In genomic region chr11:47162426-47162825, GRCh38 we compare ENCODE assay signal across 20 cellular contexts. TPM values are rescaled to one million over a fixed set of nuclear protein-coding genes. Genes with fewer than 3 reads are reported as not detected.
DNase-seq lines count a peak whose midpoint lies in the region; ATAC-seq and TF ChIP-seq lines count a peak whose summit lies in the region.
"Had no signal": no experiment of that assay in that cellular context is flagged by ENCODE, and none has a peak within 500 bp of the region (broad histone marks: within the 10 kb centered on the region; RNA-seq: fewer than 3 reads in every experiment).

No MANE protein-coding gene starts in this region.

- H3K9me3 ChIP-seq in breast epithelium (no peaks in the 10 kb centered on the region), mammary epithelial cell (replicated peaks; ENCODE audit: insufficient read depth, low read length) (no peaks in the 10 kb centered on the region), IMR-90 (ENCODE audit: control insufficient read depth, insufficient read depth, low read length) (no peaks in the 10 kb centered on the region)

- H3K4me1 Mint-ChIP-seq in effector memory CD8-positive, alpha-beta T cell (ENCODE audit: low read depth in 2 of 2), result peaks cover 0 to 5% of the 10 kb centered on the region in 2 donors
- H3K4me1 Mint-ChIP-seq in stimulated activated effector memory CD8-positive, alpha-beta T cell treated with anti-CD3 and anti-CD28 coated beads, Interleukin-12 subunit alpha, Interleukin-12 subunit beta, amount 100 ng/mL, for 72 hours, result no peaks in the 10 kb centered on the region

- H3K14ac ChIP-seq in IMR-90 (replicated peaks; ENCODE audit: low read depth, low read length), result no peak overlapping the region

- no peaks in the 10 kb centered on the region for H3K9me1 ChIP-seq in IMR-90 (ENCODE audit: insufficient read depth, low read length)

- intact Hi-C loops in breast epithelium (cut with DNase I; ENCODE audit: low total_unique reads), result loop anchor here (10.0 kb wide), 1 partner anchor 1068 kb away; no protein-coding TSS in a partner anchor
- intact Hi-C loops in mammary epithelial cell (cut with micrococcal nuclease), result no loop called here
- intact Hi-C loops in IMR-90 (cut with micrococcal nuclease), result no loop called here

- H3K79me1 ChIP-seq in IMR-90 (ENCODE audit: low read depth in 1 of 2, low read length in 2 of 2), result peaks cover 0 to 35% of the 10 kb centered on the region in 2 experiments; a peak in 3 of 4 replicates

- H4K91ac ChIP-seq in IMR-90 (ENCODE audit: insufficient read depth, low read depth, low read length), result no peak overlapping the region

- in situ Hi-C loops in mammary epithelial cell (cut with MboI; ENCODE audit: low sequenced_read_pairs in 2 of 2), result loop anchor here in 1 of 2 donors (5.0 kb wide), 1 partner anchor 275 kb away; no protein-coding TSS in a partner anchor
- in situ Hi-C loops in IMR-90 (cut with MboI; ENCODE audit: low sequenced_read_pairs), result no loop called here

- no peak for TF ChIP-seq CTCF in breast epithelium (IDR thresholded peaks at IDR 0.05)
- TF ChIP-seq CTCF in mammary epithelial cell (conservative IDR thresholded peaks at IDR 0.05 in 1 of 2, IDR thresholded peaks at IDR 0.05 in 1 of 2; ENCODE audit: extremely low read depth in 1 of 2, insufficient read depth in 1 of 2, low read depth in 1 of 2, low read length in 2 of 2), result no peak
- TF ChIP-seq CTCF in IMR-90 (conservative IDR thresholded peaks at IDR 0.05; ENCODE audit: low read depth, low read length), result no peak

- no peak overlapping the region for H4K5ac ChIP-seq in IMR-90 (ENCODE audit: low read depth, low read length)

- 55% methylated on average over 5 of the region's 5 CpGs for WGBS in mammary epithelial cell (ENCODE audit: low coverage, missing lambda C conversion rate)
- 83% methylated on average over 1 of the region's 5 CpGs; no CpG with 5 or more reads in 1 of the 2 experiments for WGBS in IMR-90 (ENCODE audit: extremely low coverage in 2 of 2, insufficient read length in 1 of 2), 2 experiments

- H2AK5ac ChIP-seq in IMR-90 (ENCODE audit: low read depth, low read length), result no peak overlapping the region; the same call in 1 of the 2 replicates

- peaks cover 60% of the 10 kb centered on the region for H3K36me3 Mint-ChIP-seq in effector memory CD8-positive, alpha-beta T cell (ENCODE audit: insufficient read depth)
- peaks cover 57% of the 10 kb centered on the region for H3K36me3 Mint-ChIP-seq in stimulated activated effector memory CD8-positive, alpha-beta T cell treated with anti-CD3 and anti-CD28 coated beads, Interleukin-12 subunit alpha, Interleukin-12 subunit beta, amount 100 ng/mL, for 72 hours

- no peak overlapping the region for H3K9ac ChIP-seq in mammary epithelial cell (ENCODE audit: insufficient read depth, low read length)
- no peak overlapping the region for H3K9ac ChIP-seq in IMR-90 (ENCODE audit: low read depth, low read length)

- H3K23ac ChIP-seq in IMR-90 (ENCODE audit: low read depth, low read length), result no peak overlapping the region

- POLR2A ChIA-PET in IMR-90 (lab: Charles Lee; ENCODE audit: unreplicated experiment), result interaction anchor here (1.1 kb wide), 1 partner anchor 10 kb away, joined by 6 read pairs; no protein-coding TSS in a partner anchor

- H3K27me3 ChIP-seq in breast epithelium (no peaks in the 10 kb centered on the region), mammary epithelial cell (ENCODE audit: insufficient read depth, low read length) (no peaks in the 10 kb centered on the region), IMR-90 (ENCODE audit: control insufficient read depth, insufficient read depth, low read length) (no peaks in the 10 kb centered on the region)

- H3K4me2 ChIP-seq in mammary epithelial cell (ENCODE audit: insufficient read depth, low read depth, low read length) (no peak overlapping the region), IMR-90 (ENCODE audit: low read depth, low read length) (no peak overlapping the region)

- H2AFZ ChIP-seq in mammary epithelial cell (ENCODE audit: low read depth, low read length), result no peak overlapping the region
- peak overlapping the region; percentile 27 for H2AFZ ChIP-seq in IMR-90 (replicated peaks; ENCODE audit: low read length, poor library complexity)

- no peak overlapping the region for H2BK5ac ChIP-seq in IMR-90 (ENCODE audit: low read depth, low read length, poor library complexity, severe bottlenecking)

- no peak overlapping the region for H2BK15ac ChIP-seq in IMR-90 (ENCODE audit: low read depth, low read length)

- no TSS peak for BruUV-seq in mammary epithelial cell (replicated peaks; lab: Mats Ljungman, UMichigan)
- no TSS peak for BruUV-seq in IMR-90 (replicated peaks; lab: Mats Ljungman, UMichigan)

- TF ChIP-seq POLR2A in breast epithelium (IDR thresholded peaks at IDR 0.05) (no peak), IMR-90 (IDR thresholded peaks at IDR 0.05; ENCODE audit: low read depth, low read length) (no peak)

- H3K27ac ChIP-seq in breast epithelium (peak overlapping the region; percentile 25 to 43), mammary epithelial cell (ENCODE audit: insufficient read depth, low read depth, low read length) (no peak overlapping the region), IMR-90 (ENCODE audit: insufficient read depth, low read length) (no peak overlapping the region)

- no peak overlapping the region for H3K4me3 ChIP-seq in breast epithelium
- no peak overlapping the region for H3K4me3 ChIP-seq in mammary epithelial cell (replicated peaks in 1 of 3; ENCODE audit: insufficient read depth in 1 of 3, low read depth in 2 of 3, low read length in 3 of 3)
- no peak overlapping the region for H3K4me3 ChIP-seq in IMR-90 (ENCODE audit: insufficient read depth, low read depth, low read length)

- H3K9me3 Mint-ChIP-seq in effector memory CD8-positive, alpha-beta T cell, result no peaks in the 10 kb centered on the region
- H3K9me3 Mint-ChIP-seq in stimulated activated effector memory CD8-positive, alpha-beta T cell treated with anti-CD3 and anti-CD28 coated beads, Interleukin-12 subunit alpha, Interleukin-12 subunit beta, amount 100 ng/mL, for 72 hours, result no peaks in the 10 kb centered on the region
- H3K9me3 Mint-ChIP-seq: CD8-positive, alpha-beta T cell had no signal

- ATAC-seq in IMR-90 (ENCODE audit: low read depth), result no peak
- ATAC-seq in effector memory CD8-positive, alpha-beta T cell (replicated peaks), result no peak
- ATAC-seq in stimulated activated effector memory CD8-positive, alpha-beta T cell treated with anti-CD3 and anti-CD28 coated beads, Interleukin-12 subunit alpha, Interleukin-12 subunit beta, amount 100 ng/mL, for 72 hours, result no peak
- ATAC-seq: CD8-positive, alpha-beta T cell had no signal

- no peaks in the 10 kb centered on the region for H3K4me1 ChIP-seq in breast epithelium
- H3K4me1 ChIP-seq in mammary epithelial cell (ENCODE audit: insufficient read depth, low read length), result no peaks in the 10 kb centered on the region
- no peaks in the 10 kb centered on the region for H3K4me1 ChIP-seq in IMR-90 (ENCODE audit: control insufficient read depth, insufficient read depth, low read length)

- no peak overlapping the region for H3K4me3 Mint-ChIP-seq in effector memory CD8-positive, alpha-beta T cell
- H3K4me3 Mint-ChIP-seq in stimulated activated effector memory CD8-positive, alpha-beta T cell treated with anti-CD3 and anti-CD28 coated beads, Interleukin-12 subunit alpha, Interleukin-12 subunit beta, amount 100 ng/mL, for 72 hours, result no peak overlapping the region
- H3K4me3 Mint-ChIP-seq: CD8-positive, alpha-beta T cell had no signal

- CTCF ChIA-PET in mammary epithelial cell (lab: Charles Lee; ENCODE audit: low non-redundant PET), result no interaction called here
- CTCF ChIA-PET in IMR-90 (lab: Yijun Ruan, JAX), result no interaction called here

- dilution Hi-C loops in mammary epithelial cell (cut with HindIII; ENCODE audit: low sequenced_read_pairs) (loop anchor here (25.0 kb wide), 1 partner anchor 250 kb away; the partner anchor contains the start of gene LRP4), IMR-90 (cut with HindIII; ENCODE audit: low sequenced_read_pairs, unreplicated experiment) (no loop called here)

- H3K27me3 Mint-ChIP-seq in effector memory CD8-positive, alpha-beta T cell, result no peaks in the 10 kb centered on the region

- no peak overlapping the region for H3K56ac ChIP-seq in IMR-90 (ENCODE audit: extremely low read depth, insufficient read depth, low read length)

- H3K18ac ChIP-seq in IMR-90 (ENCODE audit: low read depth, low read length), result no peak overlapping the region

- H3K36me3 ChIP-seq in breast epithelium, result peaks cover 11% of the 10 kb centered on the region
- peaks cover 8% of the 10 kb centered on the region for H3K36me3 ChIP-seq in mammary epithelial cell (ENCODE audit: insufficient read depth, low read length)
- peaks cover 34% of the 10 kb centered on the region for H3K36me3 ChIP-seq in IMR-90 (ENCODE audit: control insufficient read depth, insufficient read depth, low read length)

- TF ChIP-seq RAD21 in IMR-90 (IDR thresholded peaks at IDR 0.05; ENCODE audit: low read length), result no peak

- no peaks in the 10 kb centered on the region for H3K79me2 ChIP-seq in mammary epithelial cell (ENCODE audit: insufficient read depth, low read length)

- no peak overlapping the region for H2BK20ac ChIP-seq in IMR-90 (ENCODE audit: low read depth, low read length)

- H2BK120ac ChIP-seq in IMR-90 (ENCODE audit: low read depth, low read length), result no peak overlapping the region

- DNase-seq in breast epithelium (ENCODE audit: low spot score in 2 of 2) (no peak), mammary epithelial cell (no peak), IMR-90 (no peak), SHP77 (lab: John Stamatoyannopoulos, UW) (no peak), NCI-H446 treated with DMSO at 0.1 percent for 48 hours (lab: John Stamatoyannopoulos, UW) (no peak)
- no peak for DNase-seq in effector memory CD8-positive, alpha-beta T cell
- no peak for DNase-seq in stimulated activated effector memory CD8-positive, alpha-beta T cell treated with anti-CD3 and anti-CD28 coated beads, Interleukin-12 subunit alpha, Interleukin-12 subunit beta, amount 100 ng/mL, for 72 hours (ENCODE audit: low spot score in 2 of 2)
- no peak for DNase-seq in stimulated activated CD4-positive, alpha-beta T cell treated with anti-CD3 and anti-CD28 coated beads, Interleukin-4, amount 100 ng/mL, for 4 hours
- DNase-seq: AML-193; C1 segment of cervical spinal cord; CD8-positive, alpha-beta T cell; DMS153; HCEC 1CT; NCI-H1105; NCI-H2029 treated with DMSO at 0.1 percent for 48 hours; NCI-H226; NCI-H524; NCI-H774; OCI-M1; Right ventricle myocardium superior had no signal

- no peak overlapping the region for H3K4ac ChIP-seq in IMR-90 (ENCODE audit: low read depth, low read length)

- H4K20me1 ChIP-seq in mammary epithelial cell (ENCODE audit: insufficient read depth, low read length) (no peaks in the 10 kb centered on the region), IMR-90 (ENCODE audit: insufficient read depth, low read length) (peaks cover 30% of the 10 kb centered on the region)

- peak overlapping the region; percentile 36 to 57 for H3K27ac Mint-ChIP-seq in effector memory CD8-positive, alpha-beta T cell
- peak overlapping the region; percentile 43 for H3K27ac Mint-ChIP-seq in stimulated activated effector memory CD8-positive, alpha-beta T cell treated with anti-CD3 and anti-CD28 coated beads, Interleukin-12 subunit alpha, Interleukin-12 subunit beta, amount 100 ng/mL, for 72 hours
- H3K27ac Mint-ChIP-seq: CD8-positive, alpha-beta T cell had no signal

- no peak overlapping the region for H4K8ac ChIP-seq in IMR-90 (ENCODE audit: low read depth in 2 of 2, low read length in 2 of 2)

- no peak overlapping the region for H2AK9ac ChIP-seq in IMR-90 (replicated peaks; ENCODE audit: low read depth, low read length, poor library complexity)

RNA-seq across cellular contexts. Expression of gene ARFGAP2, which starts 14.3 kb away (rescaled TPM):
- total RNA-seq in breast epithelium (100 to 1,000 TPM; 139 to 183 (median 175) TPM), mammary epithelial cell (100 to 1,000 TPM in 1 of 2 donors, 10 to 100 TPM in 1; 83.0 to 120 TPM), IMR-90 (2012; rRNA removed) (87.8 and 114 TPM in 2 replicates)
- polyA plus RNA-seq in mammary epithelial cell (87.5 TPM), IMR-90 (2012; rRNA removed) (35.1 and 54.7 TPM in 2 replicates)
- polyA minus RNA-seq in mammary epithelial cell, result 107 TPM
- polyA plus RNA-seq in IMR-90 (2012; cell fraction: cytosol; rRNA removed), result 39.1 and 42.9 TPM in 2 replicates
- 145 and 146 TPM in 2 replicates for polyA plus RNA-seq in IMR-90 (2012; cell fraction: nucleus; rRNA removed; ENCODE audit: low replicate concordance)

RNA-seq across cellular contexts. Expression of gene PACSIN3, which starts 23.8 kb away (rescaled TPM):
- total RNA-seq in breast epithelium, result 10 to 100 TPM in 2 of 3 donors, 1 to 10 TPM in 1; 9.9 to 47.3 (median 33.1) TPM
- 10 to 100 TPM; 20.7 to 53.4 TPM for total RNA-seq in mammary epithelial cell
- 39.5 TPM for polyA plus RNA-seq in mammary epithelial cell
- 32.1 TPM for polyA minus RNA-seq in mammary epithelial cell
- total RNA-seq in IMR-90 (2012; rRNA removed), result 18.9 and 19.2 TPM in 2 replicates
- 21.1 and 24.5 TPM in 2 replicates for polyA plus RNA-seq in IMR-90 (2012; rRNA removed)
- polyA plus RNA-seq in IMR-90 (2012; cell fraction: cytosol; rRNA removed), result 30.8 and 31.9 TPM in 2 replicates
- polyA plus RNA-seq in IMR-90 (2012; cell fraction: nucleus; rRNA removed; ENCODE audit: low replicate concordance), result 22.7 and 43.7 TPM in 2 replicates
- total RNA-seq: CD8-positive, alpha-beta T cell had no signal

RNA-seq across cellular contexts. Expression of gene DDB2, which starts 52.3 kb away (rescaled TPM):
- 10 to 100 TPM; 31.2 to 44.5 (median 39.3) TPM for total RNA-seq in breast epithelium
- 100 to 1,000 TPM in 1 of 2 donors, 10 to 100 TPM in 1; 43.0 to 101 TPM for total RNA-seq in mammary epithelial cell
- 94.6 TPM for polyA plus RNA-seq in mammary epithelial cell
- polyA minus RNA-seq in mammary epithelial cell, result 71.6 TPM
- 25.6 and 27.8 TPM in 2 replicates for total RNA-seq in IMR-90 (2012; rRNA removed)
- polyA plus RNA-seq in IMR-90 (2012; rRNA removed), result 33.5 and 33.6 TPM in 2 replicates
- 24.1 and 24.5 TPM in 2 replicates for polyA plus RNA-seq in IMR-90 (2012; cell fraction: cytosol; rRNA removed)
- 77.2 and 160 TPM in 2 replicates for polyA plus RNA-seq in IMR-90 (2012; cell fraction: nucleus; rRNA removed; ENCODE audit: low replicate concordance)

Comparison
In these comparisons a context has a peak if more than half of its experiments do, and no peak if none do; other contexts are left out.
1. H3K27ac ChIP-seq: peak in breast epithelium (2 of 2); none in mammary epithelial cell (single experiment) and IMR-90 (single experiment).